Comparison of ENCODE assay signal across 10 cellular contexts in the genomic region with DNA sequence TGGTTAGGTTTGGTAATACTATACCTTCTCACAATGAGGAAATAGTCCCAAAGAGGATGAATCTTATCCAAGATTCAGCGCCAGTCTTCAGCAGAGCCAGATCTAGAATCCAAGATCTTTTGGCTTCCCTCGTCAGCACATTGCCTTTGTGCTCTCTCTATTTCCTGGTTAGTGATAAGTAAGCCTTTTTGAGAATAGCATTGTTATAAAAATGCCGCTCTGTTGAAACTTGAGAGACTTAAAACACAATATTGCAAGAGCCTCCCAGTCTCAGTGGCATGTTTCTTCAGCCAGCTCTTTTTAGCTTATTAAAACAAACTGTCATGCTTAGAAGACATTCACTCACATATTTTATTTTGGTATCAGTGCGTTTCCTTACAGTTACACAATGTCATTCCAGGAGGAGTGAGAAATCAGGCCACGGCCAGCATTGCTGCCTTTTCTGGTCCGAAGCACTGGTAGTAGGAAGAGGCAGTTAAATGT.
DNase-seq lines count a peak whose midpoint lies in the region; ATAC-seq, FAIRE-seq and TF ChIP-seq lines count a peak whose summit lies in the region.
"Had no signal": no experiment of that assay in that cellular context is flagged by ENCODE, and none has a peak within 500 bp of the region (broad histone marks: within the 10 kb centered on the region; RNA-seq: fewer than 3 reads in every experiment).

No MANE protein-coding gene starts in this region.

- H3K4me3 ChIP-seq in skin epidermis (no peak overlapping the region), PC-3 (ENCODE audit: low read length) (no peak overlapping the region)

- no peaks in the 10 kb centered on the region for H3F3A ChIP-seq in PC-3 (ENCODE audit: low read length, unreplicated experiment)

- no peak overlapping the region for H3K9ac ChIP-seq in PC-3 (ENCODE audit: low read length)

- no TSS peak for BruUV-seq in PC-3 (replicated peaks; lab: Mats Ljungman, UMichigan)

- peak; percentile 21 for FAIRE-seq in GM18507 (lab: Jason Lieb, UNC)

- no peak for DNase-seq in GM18507 (ENCODE audit: extremely low spot score, insufficient read length, low read depth)
- peak; percentile 50 for DNase-seq in kidney glomerular epithelial cell (lab: John Stamatoyannopoulos, UW)
- DNase-seq in HEK293T (ENCODE audit: extremely low spot score), result no peak
- DNase-seq in PC-3, result no peak
- no peak for DNase-seq in RWPE1 (ENCODE audit: low spot score)
- DNase-seq: NCI-H2029 had no signal

- peaks cover 4% of the 10 kb centered on the region for H3K4me1 ChIP-seq in PC-3 (ENCODE audit: insufficient read depth, low read length)

- H2AFZ ChIP-seq in PC-3 (ENCODE audit: low read length), result no peak overlapping the region

- H3K9me2 ChIP-seq in PC-3 (replicated peaks; ENCODE audit: low read length), result no peaks in the 10 kb centered on the region

- ATAC-seq in GM21515 (IDR thresholded peaks at IDR 0.05; ENCODE audit: unreplicated experiment) (no peak), PC-3 (no peak)
- ATAC-seq: activated naive CD4-positive, alpha-beta T cell treated with anti-CD3 and anti-CD28 coated beads, Interleukin-2, amount 50 U/mL, for 72 hours had no signal

- H3K79me2 ChIP-seq in PC-3 (ENCODE audit: low read length), result peaks cover 5% of the 10 kb centered on the region; the same call in 1 of the 2 replicates

- no peaks in the 10 kb centered on the region for H3K36me3 ChIP-seq in PC-3 (ENCODE audit: low read depth, low read length)

- H3K9me3 ChIP-seq in PC-3 (ENCODE audit: low read length), result no peaks in the 10 kb centered on the region

- POLR2A ChIA-PET in HEK293T (lab: Yijun Ruan, JAX), result no interaction called here
- POLR2A ChIA-PET in PC-3 (lab: Charles Lee; ENCODE audit: unreplicated experiment), result no interaction called here
- POLR2A ChIA-PET in RWPE1 (lab: Yijun Ruan, JAX; ENCODE audit: low non-redundant PET), result no interaction called here

- CTCF ChIA-PET in HEK293T (lab: Yijun Ruan, JAX) (interaction anchor here (0.7 kb wide), 1 partner anchor 119 kb away, joined by 3 read pairs; no protein-coding TSS in a partner anchor), PC-3 (lab: Charles Lee) (no interaction called here), RWPE1 (lab: Yijun Ruan, JAX) (interaction anchor here (0.5 kb wide), 1 partner anchor 145 kb away, joined by 4 read pairs; the partner anchor contains the start of gene AFF1)

- no peak overlapping the region for H3K4me2 ChIP-seq in PC-3 (ENCODE audit: low read length)

- intact Hi-C loops in PC-3 (cut with micrococcal nuclease), result no loop called here

- H4K20me1 ChIP-seq in PC-3 (ENCODE audit: low read length), result no peaks in the 10 kb centered on the region

- TF ChIP-seq CTCF in PC-3 (conservative IDR thresholded peaks at IDR 0.05; ENCODE audit: low read depth, low read length) (no peak), RWPE1 (conservative IDR thresholded peaks at IDR 0.05; ENCODE audit: low read depth) (no peak)

- H3K27ac ChIP-seq in cingulate gyrus (ENCODE audit: low read depth, low read length) (peak overlapping the region; percentile 90), skin epidermis (peak overlapping the region in 19 of 21 experiments; percentile 0 to 75 (median 43)), PC-3 (ENCODE audit: low read length) (no peak overlapping the region), RWPE1 (no peak overlapping the region)

- H3K27me3 ChIP-seq in PC-3 (ENCODE audit: low read length), result no peaks in the 10 kb centered on the region

TF ChIP-seq in HEK293T, 16 proteins besides CTCF, POLR2A, EP300 and RAD21:
- TF ChIP-seq ARNT (IDR thresholded peaks at IDR 0.05) (no peak), HDGF (IDR thresholded peaks at IDR 0.05; ENCODE audit: borderline replicate concordance) (no peak), BHLHE40 (IDR thresholded peaks at IDR 0.05; ENCODE audit: borderline replicate concordance) (no peak), TARDBP (IDR thresholded peaks at IDR 0.05) (no peak), ELF4 (IDR thresholded peaks at IDR 0.05) (no peak), FOXK2 (IDR thresholded peaks at IDR 0.05) (no peak), PKNOX1 (IDR thresholded peaks at IDR 0.05) (no peak), FOXM1 (IDR thresholded peaks at IDR 0.05; ENCODE audit: borderline replicate concordance) (no peak), LEF1 (IDR thresholded peaks at IDR 0.05; ENCODE audit: borderline replicate concordance) (no peak), SUZ12 (IDR thresholded peaks at IDR 0.05) (no peak)

Comparison
In these comparisons a context has a peak if more than half of its experiments do, and no peak if none do; other contexts are left out.
1. H3K27ac ChIP-seq: peak in cingulate gyrus (single experiment) and skin epidermis (19 of 21); none in PC-3 (single experiment) and RWPE1 (single experiment).